ENCODE assay signal across 17 cellular contexts in the genomic region with DNA sequence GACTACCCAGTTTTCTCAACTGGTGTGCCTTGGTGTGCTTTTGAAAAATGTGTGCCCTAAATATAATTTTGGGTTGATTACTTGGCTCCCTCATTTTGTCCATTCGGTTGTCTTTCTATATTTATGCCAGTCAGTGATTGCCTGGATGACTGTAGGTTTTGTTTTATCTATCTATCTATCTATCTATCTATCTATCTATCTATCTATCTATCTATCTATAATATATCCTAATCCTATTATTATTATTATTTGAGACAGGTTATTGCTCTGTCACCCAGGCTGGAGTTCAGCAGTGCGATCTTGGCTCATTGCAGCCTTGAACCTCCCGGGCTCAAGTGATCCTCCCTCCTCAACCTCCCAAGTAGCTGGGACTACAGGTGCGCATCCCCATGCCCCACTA.
"Had no signal": no experiment of that assay in that cellular context is flagged by ENCODE, and none has a peak within 500 bp of the region (broad histone marks: within the 10 kb centered on the region; RNA-seq: fewer than 3 reads in every experiment).

No MANE protein-coding gene starts in this region.

- H3K27me3 Mint-ChIP-seq: activated CD8-positive, alpha-beta T cell treated with anti-CD3 and anti-CD28 coated beads for 36 hours; activated naive CD8-positive, alpha-beta T cell treated with anti-CD3 and anti-CD28 coated beads, Interleukin-2, amount 10 ng/mL, durations not matched to agents 7 days and 5 days; T-helper 17 cell had no signal

- DNase-seq: activated gamma-delta T cell; activated naive CD8-positive, alpha-beta T cell treated with anti-CD3 and anti-CD28 coated beads, Interleukin-2, amount 10 ng/mL, durations not matched to agents 7 days and 5 days; activated T-cell treated with anti-CD3 and anti-CD28 coated beads, Interleukin-2, amount 50 U/mL, for 1 hour; anterior cingulate cortex; gastrocnemius medialis; head of caudate nucleus; kidney; occipital lobe; retina; stimulated activated naive CD4-positive, alpha-beta T cell; T-helper 17 cell; transverse colon had no signal

- H3K4me3 ChIP-seq: gastrocnemius medialis, lung, transverse colon had no signal

- H3K9me3 ChIP-seq: gastrocnemius medialis, transverse colon had no signal

- H3K36me3 ChIP-seq: transverse colon had no signal

- H3K27ac ChIP-seq: coronary artery, gastrocnemius medialis, transverse colon had no signal

- H3K27ac Mint-ChIP-seq: WTC11 had no signal

- H3K27me3 ChIP-seq: gastrocnemius medialis, transverse colon had no signal

- ATAC-seq: esophagus mucosa, gastrocnemius medialis, T-helper 17 cell, WTC11 had no signal

- H3K4me3 Mint-ChIP-seq: T-helper 17 cell, WTC11 had no signal

- H3K9me3 Mint-ChIP-seq: activated CD8-positive, alpha-beta T cell treated with anti-CD3 and anti-CD28 coated beads for 36 hours; activated naive CD8-positive, alpha-beta T cell treated with anti-CD3 and anti-CD28 coated beads, Interleukin-2, amount 10 ng/mL, durations not matched to agents 7 days and 5 days; WTC11 had no signal
